In genomic region chr6:149336529-149336928, GRCh38 we compare ENCODE assay signal across 8 cellular contexts. TPM values are rescaled to one million over a fixed set of nuclear protein-coding genes. Genes with fewer than 3 reads are reported as not detected.
A peak's percentile ranks its signal among the peaks of the same experiment; 100 is the strongest.
DNase-seq lines count a peak whose midpoint lies in the region; ATAC-seq, FAIRE-seq and TF ChIP-seq lines count a peak whose summit lies in the region.

No MANE protein-coding gene starts in this region.

- peaks cover 9% of the 10 kb centered on the region for H3K36me3 Mint-ChIP-seq in CD4-positive, CD25-positive, alpha-beta regulatory T cell
- H3K36me3 Mint-ChIP-seq in astrocyte (ENCODE audit: low read depth, unreplicated experiment) = no peaks in the 10 kb centered on the region

- H2AFZ ChIP-seq in astrocyte (ENCODE audit: low read depth, low read length) = no peak overlapping the region

- H3K79me2 ChIP-seq in astrocyte (ENCODE audit: insufficient read depth, low read length) = peaks cover 99% of the 10 kb centered on the region

- FAIRE-seq in HTR-8/SVneo (lab: Jason Lieb, UNC) (no peak), astrocyte (lab: Jason Lieb, UNC) (no peak)

- H3K27me3 ChIP-seq in CD4-positive, CD25-positive, alpha-beta regulatory T cell (ENCODE audit: control insufficient read depth, insufficient read depth, low read length) = no peaks in the 10 kb centered on the region
- no peaks in the 10 kb centered on the region for H3K27me3 ChIP-seq in astrocyte (ENCODE audit: insufficient read depth, low read length)

- peak overlapping the region; percentile 10 for H3K9ac ChIP-seq in astrocyte (ENCODE audit: low read length)

- H3K27ac Mint-ChIP-seq in CD4-positive, CD25-positive, alpha-beta regulatory T cell = peak overlapping the region; percentile 67 to 87 (median 74)
- H3K27ac Mint-ChIP-seq in astrocyte (ENCODE audit: unreplicated experiment) = peak overlapping the region; percentile 94

- no peaks in the 10 kb centered on the region for H3K9me3 ChIP-seq in CD4-positive, CD25-positive, alpha-beta regulatory T cell (ENCODE audit: control insufficient read depth in 2 of 2, low read length in 2 of 2)
- no peaks in the 10 kb centered on the region for H3K9me3 ChIP-seq in astrocyte (ENCODE audit: insufficient read depth, low read depth, low read length)
- no peaks in the 10 kb centered on the region for H3K9me3 ChIP-seq in mesodermal cell (ENCODE audit: control insufficient read depth, low read length)

- no peak for DNase-seq in CD4-positive, CD25-positive, alpha-beta regulatory T cell
- DNase-seq in HTR-8/SVneo (ENCODE audit: insufficient read length, low spot score) = peak; percentile 23
- DNase-seq in astrocyte (ENCODE audit: low read depth) = no peak
- DNase-seq in NCI-H1092 treated with DMSO at 0.1 percent for 48 hours (lab: John Stamatoyannopoulos, UW) = no peak
- no peak for DNase-seq in activated CD4-positive, alpha-beta T cell treated with anti-CD3 and anti-CD28 coated beads, Interleukin-2, amount 50 U/mL, for 4 hours

- no peak for TF ChIP-seq CTCF in astrocyte (IDR thresholded peaks at IDR 0.05; ENCODE audit: insufficient read depth, low read depth, low read length)

- peak overlapping the region; percentile 69 for H3K4me3 ChIP-seq in CD4-positive, CD25-positive, alpha-beta regulatory T cell (ENCODE audit: low read depth, low read length)
- H3K4me3 ChIP-seq in astrocyte (ENCODE audit: insufficient read depth, low read depth, low read length) (no peak overlapping the region), mesodermal cell (ENCODE audit: extremely low read depth, insufficient read depth, low read length, poor library complexity, severe bottlenecking) (no peak overlapping the region)

- peak overlapping the region; percentile 71 to 81 (median 76) for H3K4me3 Mint-ChIP-seq in CD4-positive, CD25-positive, alpha-beta regulatory T cell
- no peak overlapping the region for H3K4me3 Mint-ChIP-seq in astrocyte (ENCODE audit: unreplicated experiment)

- peak overlapping the region; percentile 56 for H3K27ac ChIP-seq in CD4-positive, CD25-positive, alpha-beta regulatory T cell (ENCODE audit: insufficient read depth, low read length, poor library complexity, severe bottlenecking)
- H3K27ac ChIP-seq in astrocyte (ENCODE audit: low read depth, low read length) (peak overlapping the region; percentile 67), mesodermal cell (ENCODE audit: low read depth, low read length, severe bottlenecking) (peak overlapping the region; percentile 33)

- peaks cover 76 to 91% (median 85%) of the 10 kb centered on the region in 4 donors for H3K4me1 Mint-ChIP-seq in CD4-positive, CD25-positive, alpha-beta regulatory T cell
- peaks cover 69% of the 10 kb centered on the region for H3K4me1 Mint-ChIP-seq in astrocyte (ENCODE audit: low read depth, unreplicated experiment)

- peaks cover 98% of the 10 kb centered on the region for H3K4me1 ChIP-seq in CD4-positive, CD25-positive, alpha-beta regulatory T cell (ENCODE audit: control insufficient read depth, insufficient read depth, low read length, poor library complexity, severe bottlenecking)
- H3K4me1 ChIP-seq in astrocyte (ENCODE audit: insufficient read depth, low read length) (peaks cover 48% of the 10 kb centered on the region), mesodermal cell (ENCODE audit: control insufficient read depth, insufficient read depth, low read length, poor library complexity, severe bottlenecking) (peaks cover 47% of the 10 kb centered on the region)

- no peaks in the 10 kb centered on the region for H3K36me3 ChIP-seq in CD4-positive, CD25-positive, alpha-beta regulatory T cell (ENCODE audit: control insufficient read depth, insufficient read depth, low read length)
- H3K36me3 ChIP-seq in astrocyte (ENCODE audit: insufficient read depth, low read length) = no peaks in the 10 kb centered on the region
- H3K36me3 ChIP-seq in mesodermal cell (ENCODE audit: control insufficient read depth, insufficient read depth, low read length) = no peaks in the 10 kb centered on the region

- H3K9me3 Mint-ChIP-seq in CD4-positive, CD25-positive, alpha-beta regulatory T cell = peaks cover 0 to 5% (median 0%) of the 10 kb centered on the region in 7 donors
- peaks cover 1% of the 10 kb centered on the region for H3K9me3 Mint-ChIP-seq in astrocyte (ENCODE audit: unreplicated experiment)

- ATAC-seq in CD4-positive, CD25-positive, alpha-beta regulatory T cell (ENCODE audit: low read depth in 2 of 2) = no peak
- ATAC-seq in GM19455 (IDR thresholded peaks at IDR 0.05; ENCODE audit: unreplicated experiment) (no peak), HG03432 (IDR thresholded peaks at IDR 0.05; ENCODE audit: unreplicated experiment) (no peak)

- no peaks in the 10 kb centered on the region for H3K27me3 Mint-ChIP-seq in CD4-positive, CD25-positive, alpha-beta regulatory T cell
- no peaks in the 10 kb centered on the region for H3K27me3 Mint-ChIP-seq in astrocyte (ENCODE audit: low read depth, unreplicated experiment)

- peaks cover 76% of the 10 kb centered on the region for H4K20me1 ChIP-seq in astrocyte (ENCODE audit: insufficient read depth, low read length)

- peak overlapping the region; percentile 43 for H3K4me2 ChIP-seq in astrocyte (ENCODE audit: low read length)

RNA-seq across cellular contexts. Expression of gene TAB2, which starts 19.0 kb away (rescaled TPM):
- 180 TPM for total RNA-seq in CD4-positive, CD25-positive, alpha-beta regulatory T cell
- 10 to 100 TPM; 21.6 to 26.8 (median 22.0) TPM for polyA plus RNA-seq in CD4-positive, CD25-positive, alpha-beta regulatory T cell
- total RNA-seq in astrocyte = 81.8 and 85.7 TPM in 2 replicates
- polyA plus RNA-seq in mesodermal cell (2013, experiment 1 of 2) = 76.2 TPM
- polyA plus RNA-seq in mesodermal cell (2013, experiment 2 of 2) = 74.3 TPM
